ENCODE assay signal across 20 cellular contexts in the genomic region with DNA sequence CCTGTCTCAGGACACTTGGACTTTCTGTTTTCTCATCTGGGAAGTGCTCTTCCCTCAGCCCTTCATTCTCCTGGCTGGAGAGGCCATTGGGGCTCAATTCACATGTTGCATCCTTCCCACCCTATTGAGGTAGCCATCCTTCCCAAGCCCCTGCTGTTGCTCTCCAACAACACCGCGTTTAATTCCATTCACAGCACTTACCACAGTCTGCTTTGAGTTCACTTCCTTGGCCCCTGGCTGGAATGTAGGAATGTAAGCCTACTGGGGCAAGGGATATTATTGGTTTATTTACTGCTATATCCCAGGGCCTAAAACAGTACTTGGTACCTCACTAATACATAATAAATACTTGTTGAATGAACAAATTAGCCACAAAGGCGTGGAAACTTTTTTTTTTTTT.
"Had no signal": no experiment of that assay in that cellular context is flagged by ENCODE, and none has a peak within 500 bp of the region (broad histone marks: within the 10 kb centered on the region; RNA-seq: fewer than 3 reads in every experiment).

No MANE protein-coding gene starts in this region.

- H3K27me3 Mint-ChIP-seq: activated naive CD8-positive, alpha-beta T cell; naive thymus-derived CD8-positive, alpha-beta T cell had no signal

- H3K36me3 ChIP-seq: adrenal gland, ascending aorta, breast epithelium, esophagus squamous epithelium, gastroesophageal sphincter, neural progenitor cell, thyroid gland, upper lobe of right lung had no signal

- DNase-seq: activated gamma-delta T cell treated with Interleukin-2 at 50 U/mL for 16 hours; activated T-cell treated with anti-CD3 and anti-CD28 coated beads, Interleukin-2, amount 50 U/mL, for 1 hour; adrenal gland; esophagus squamous epithelium; kidney; naive thymus-derived CD8-positive, alpha-beta T cell; posterior cingulate gyrus; stimulated activated CD4-positive, alpha-beta T cell treated with anti-CD3 and anti-CD28 coated beads, Interleukin-4, amount 100 ng/mL, for 24 hours; stimulated activated naive CD8-positive, alpha-beta T cell treated with anti-CD3 and anti-CD28 coated beads, Interleukin-15, Interleukin-2, amounts not matched to agents 100 U/mL and 50 U/mL, for 24 hours; T-helper 1 cell; thyroid gland; upper lobe of right lung had no signal

- H3K4me1 ChIP-seq: adrenal gland, breast epithelium, upper lobe of right lung had no signal

- H3K36me3 Mint-ChIP-seq: activated naive CD8-positive, alpha-beta T cell; mesothelial cell of epicardium; naive thymus-derived CD8-positive, alpha-beta T cell; neural progenitor cell had no signal

- H3K27ac Mint-ChIP-seq: activated naive CD8-positive, alpha-beta T cell; mesothelial cell of epicardium; naive thymus-derived CD8-positive, alpha-beta T cell; neural progenitor cell had no signal

- H3K4me1 Mint-ChIP-seq: naive thymus-derived CD8-positive, alpha-beta T cell had no signal

- H3K9me3 ChIP-seq: adrenal gland, ascending aorta, breast epithelium, esophagus squamous epithelium, gastroesophageal sphincter, thyroid gland, upper lobe of right lung had no signal

- H3K27me3 ChIP-seq: adrenal gland, ascending aorta, breast epithelium, esophagus squamous epithelium, gastroesophageal sphincter, thyroid gland, upper lobe of right lung had no signal

- H3K9me3 Mint-ChIP-seq: mesothelial cell of epicardium; naive thymus-derived CD8-positive, alpha-beta T cell; neural progenitor cell had no signal

- H3K4me3 Mint-ChIP-seq: activated naive CD8-positive, alpha-beta T cell; mesothelial cell of epicardium; naive thymus-derived CD8-positive, alpha-beta T cell; neural progenitor cell had no signal

- H3K27ac ChIP-seq: adrenal gland, ascending aorta, breast epithelium, coronary artery, esophagus squamous epithelium, gastroesophageal sphincter, neural progenitor cell, thyroid gland, upper lobe of right lung had no signal

- ATAC-seq: gastroesophageal sphincter; left lobe of liver; naive thymus-derived CD8-positive, alpha-beta T cell; stimulated activated naive CD8-positive, alpha-beta T cell treated with anti-CD3 and anti-CD28 coated beads, Interleukin-15, Interleukin-2, amounts not matched to agents 100 U/mL and 50 U/mL, for 24 hours; upper lobe of right lung had no signal

- H3K4me3 ChIP-seq: adrenal gland, ascending aorta, breast epithelium, coronary artery, esophagus squamous epithelium, gastroesophageal sphincter, neural progenitor cell, thyroid gland, upper lobe of right lung had no signal
